Comparison of ENCODE assay signal across 8 cellular contexts in genomic region chr2:216283038-216283900, GRCh38.
DNase-seq lines count a peak whose midpoint lies in the region; ATAC-seq and TF ChIP-seq lines count a peak whose summit lies in the region.

No MANE protein-coding gene starts in this region.

- POLR2A ChIA-PET in activated B cell treated with CpG ODN at 0.5 μM for 24 hours (lab: Charles Lee) = no interaction called here

- ATAC-seq in HG02798 (IDR thresholded peaks at IDR 0.05; ENCODE audit: poor library complexity, unreplicated experiment) (peak; percentile 86), activated B cell treated with CpG ODN at 0.5 μM for 24 hours (ENCODE audit: low read depth) (peak; percentile 68), HG03354 (IDR thresholded peaks at IDR 0.05; ENCODE audit: poor library complexity, severe bottlenecking, unreplicated experiment) (no peak)

- in situ Hi-C loops in GM13976 (cut with MboI; ENCODE audit: low sequenced_read_pairs, unreplicated experiment) = no loop called here

- H3K27me3 Mint-ChIP-seq in activated B cell treated with CpG ODN at 0.5 μM for 24 hours (peaks cover 7% of the 10 kb centered on the region), nephron (ENCODE audit: low read depth) (peaks cover 1% of the 10 kb centered on the region)

- TF ChIP-seq CTCF in GM13976 (IDR thresholded peaks at IDR 0.05; ENCODE audit: borderline replicate concordance, control extremely low read depth, extremely low read depth, insufficient read depth, missing control alignments) (peak; percentile 50), activated B cell treated with CpG ODN at 0.5 μM for 24 hours (IDR thresholded peaks at IDR 0.05) (no peak), nephron (IDR thresholded peaks at IDR 0.05; ENCODE audit: unreplicated experiment in 3 of 3) (peak in 1 of 3 experiments; percentile 17)

- H3K9me3 Mint-ChIP-seq in activated B cell treated with CpG ODN at 0.5 μM for 24 hours (no peaks in the 10 kb centered on the region), nephron (no peaks in the 10 kb centered on the region)

- CTCF ChIA-PET in activated B cell treated with CpG ODN at 0.5 μM for 24 hours (lab: Charles Lee) = interaction anchor here (2.8 kb wide), 1 partner anchor 61 kb away, joined by 11 read pairs; no protein-coding TSS in a partner anchor

- intact Hi-C loops in activated B cell treated with CpG ODN at 0.5 μM for 24 hours (cut with micrococcal nuclease) = loop anchor here (1.0 kb wide), 1 partner anchor 61 kb away; no protein-coding TSS in a partner anchor

- no peaks in the 10 kb centered on the region for H3K36me3 Mint-ChIP-seq in activated B cell treated with CpG ODN at 0.5 μM for 24 hours (ENCODE audit: low read depth)
- no peaks in the 10 kb centered on the region for H3K36me3 Mint-ChIP-seq in nephron (ENCODE audit: low read depth)

- H3K27ac Mint-ChIP-seq in activated B cell treated with CpG ODN at 0.5 μM for 24 hours (no peak overlapping the region), nephron (peak overlapping the region in 2 of 3 experiments; percentile 2 to 29)

- no peak overlapping the region for H3K4me3 Mint-ChIP-seq in activated B cell treated with CpG ODN at 0.5 μM for 24 hours
- no peak overlapping the region for H3K4me3 Mint-ChIP-seq in nephron

- no peaks in the 10 kb centered on the region for H3K4me1 Mint-ChIP-seq in activated B cell treated with CpG ODN at 0.5 μM for 24 hours
- H3K4me1 Mint-ChIP-seq in nephron = peaks cover 43% of the 10 kb centered on the region

- DNase-seq in GM13976 (ENCODE audit: low spot score) = peak; percentile 66
- no peak for DNase-seq in activated B cell treated with CpG ODN at 0.5 μM for 24 hours
- no peak for DNase-seq in effector CD8-positive, alpha-beta T cell (lab: John Stamatoyannopoulos, UW)
- no peak for DNase-seq in GOT3 (lab: John Stamatoyannopoulos, UW)
- no peak for DNase-seq in putamen (ENCODE audit: low spot score)
